In genomic region chr14:66216763-66217162, GRCh38 we compare ENCODE assay signal across 20 cellular contexts.
DNase-seq lines count a peak whose midpoint lies in the region; ATAC-seq and TF ChIP-seq lines count a peak whose summit lies in the region.
"Had no signal": no experiment of that assay in that cellular context is flagged by ENCODE, and none has a peak within 500 bp of the region (broad histone marks: within the 10 kb centered on the region; RNA-seq: fewer than 3 reads in every experiment).

No MANE protein-coding gene starts in this region.

- peak; percentile 27 for DNase-seq in ELR (ENCODE audit: low read depth)
- peak; percentile 51 for DNase-seq in GM23338 (ENCODE audit: low spot score)
- DNase-seq in NT2/D1 (ENCODE audit: low read depth, low spot score), result peak; percentile 3
- DNase-seq in fibroblast of mammary gland (ENCODE audit: low read depth), result peak; percentile 17
- DNase-seq in superior temporal gyrus (ENCODE audit: extremely low spot score), result no peak
- no peak for DNase-seq in trophoblast cell
- no peak for DNase-seq in left ventricle myocardium superior
- DNase-seq: AML-193; GOT3; MV-4-11; NCI-H1436; NCI-H1930; NCI-H2171 treated with DMSO at 0.1 percent for 48 hours; NCI-H446 treated with DMSO at 0.1 percent for 48 hours; NCI-H69; NK-92 treated with Interleukin-12 subunit alpha and Interleukin-12 subunit beta, amount 100 ng/mL, for 24 hours had no signal

- no CpG with 5 or more reads among the region's 1 CpG for WGBS in trophoblast cell (ENCODE audit: extremely low coverage, insufficient coverage, insufficient read length)

- H3K4me1 Mint-ChIP-seq in GM23338, result peaks cover 12% of the 10 kb centered on the region; the same call in 2 of the 3 replicates
- H3K4me1 Mint-ChIP-seq: CD14-positive monocyte had no signal

- H3K27ac ChIP-seq in GM23338 (ENCODE audit: low read depth) (no peak overlapping the region), trophoblast cell (ENCODE audit: low read depth, low read length) (no peak overlapping the region)
- H3K27ac ChIP-seq: SJSA1 had no signal

- H3K23ac ChIP-seq in trophoblast cell (ENCODE audit: low read length), result no peak overlapping the region

- intact Hi-C loops in left ventricle myocardium superior (cut with micrococcal nuclease), result no loop called here

- peaks cover 4% of the 10 kb centered on the region; the same call in 1 of the 2 replicates for H3K9me2 ChIP-seq in GM23338 (ENCODE audit: insufficient read depth)

- H2BK12ac ChIP-seq in trophoblast cell (ENCODE audit: low read length), result no peak overlapping the region

- peaks cover 50% of the 10 kb centered on the region; the same call in 2 of the 3 replicates for H3K36me3 Mint-ChIP-seq in GM23338 (ENCODE audit: low read depth)
- H3K36me3 Mint-ChIP-seq: CD14-positive monocyte had no signal

- H3K27ac Mint-ChIP-seq in GM23338, result no peak overlapping the region
- H3K27ac Mint-ChIP-seq: CD14-positive monocyte; T-helper 1 cell treated with Interleukin-12 subunit alpha and Interleukin-12 subunit beta and Interleukin-4 antibody, amounts not matched to agents 30 μg/mL and 1 μg/mL, for 36 hours had no signal

- H3K36me3 ChIP-seq in GM23338 (ENCODE audit: insufficient read depth) (no peaks in the 10 kb centered on the region; the same call in 1 of the 2 replicates), NT2/D1 (ENCODE audit: insufficient read depth, insufficient read length, low read length) (no peaks in the 10 kb centered on the region), trophoblast cell (ENCODE audit: control insufficient read depth in 1 of 2, insufficient read depth in 2 of 2, low read length in 2 of 2) (no peaks in the 10 kb centered on the region)
- H3K36me3 ChIP-seq: SJSA1 had no signal

- no peaks in the 10 kb centered on the region for H3F3A ChIP-seq in GM23338 (replicated peaks; ENCODE audit: low read depth)

- no peak overlapping the region for H2BK5ac ChIP-seq in trophoblast cell (ENCODE audit: low read depth, low read length, poor library complexity)

- H3K18ac ChIP-seq in trophoblast cell (ENCODE audit: low read length), result no peak overlapping the region

- TF ChIP-seq CTCF in GM23338 (conservative IDR thresholded peaks at IDR 0.05; ENCODE audit: low read depth in 2 of 2) (no peak), fibroblast of mammary gland (conservative IDR thresholded peaks at IDR 0.05; ENCODE audit: control insufficient read depth, insufficient read depth, low read depth, low read length) (no peak)

- H4K12ac ChIP-seq in trophoblast cell (ENCODE audit: low read depth, low read length), result no peak overlapping the region

- H3K4me3 ChIP-seq in GM23338 (no peak overlapping the region), NT2/D1 (ENCODE audit: insufficient read length, low read depth) (no peak overlapping the region), fibroblast of mammary gland (ENCODE audit: control insufficient read depth, low read depth, low read length) (no peak overlapping the region), trophoblast cell (ENCODE audit: low read depth, low read length) (no peak overlapping the region)
- H3K4me3 ChIP-seq: K562, SJSA1 had no signal

- no peak overlapping the region for H4K8ac ChIP-seq in trophoblast cell (ENCODE audit: low read depth, low read length)

- H3K9ac ChIP-seq in NT2/D1 (ENCODE audit: insufficient read length, low read depth) (no peak overlapping the region), trophoblast cell (ENCODE audit: low read length) (no peak overlapping the region)

- no peak overlapping the region for H2AK5ac ChIP-seq in trophoblast cell (ENCODE audit: low read length)

- H2AFZ ChIP-seq in GM23338 (no peak overlapping the region), trophoblast cell (ENCODE audit: insufficient read depth, low read length, poor library complexity) (no peak overlapping the region)

- H2BK120ac ChIP-seq in trophoblast cell (ENCODE audit: insufficient read depth, low read length, poor library complexity), result no peak overlapping the region

- no peaks in the 10 kb centered on the region for H3K27me3 ChIP-seq in GM23338 (ENCODE audit: insufficient read depth)
- no peaks in the 10 kb centered on the region for H3K27me3 ChIP-seq in NT2/D1 (ENCODE audit: insufficient read depth, insufficient read length)
- no peaks in the 10 kb centered on the region for H3K27me3 ChIP-seq in trophoblast cell (ENCODE audit: insufficient read depth, low read length)
- H3K27me3 ChIP-seq: SJSA1 had no signal

- no peak overlapping the region for H3K4me3 Mint-ChIP-seq in GM23338
- H3K4me3 Mint-ChIP-seq: CD14-positive monocyte; T-helper 1 cell treated with Interleukin-12 subunit alpha and Interleukin-12 subunit beta and Interleukin-4 antibody, amounts not matched to agents 30 μg/mL and 1 μg/mL, for 36 hours had no signal

- no peak overlapping the region for H3K14ac ChIP-seq in trophoblast cell (ENCODE audit: low read length)

- H3K79me2 ChIP-seq in GM23338 (replicated peaks; ENCODE audit: insufficient read depth) (no peaks in the 10 kb centered on the region), trophoblast cell (ENCODE audit: control insufficient read depth, insufficient read depth, low read length, poor library complexity) (no peaks in the 10 kb centered on the region)

- no peak overlapping the region for H3K4ac ChIP-seq in trophoblast cell (ENCODE audit: low read depth, low read length)

- ATAC-seq in GM23338 (no peak), left ventricle myocardium superior (no peak)
- ATAC-seq: K562 had no signal

- H3K27me3 Mint-ChIP-seq in GM23338 (ENCODE audit: insufficient read depth, low read depth, poor library complexity), result no peaks in the 10 kb centered on the region

- H3K9me3 Mint-ChIP-seq in GM23338, result peaks cover 84% of the 10 kb centered on the region

- no peak overlapping the region for H4K91ac ChIP-seq in trophoblast cell (ENCODE audit: low read depth, low read length)

- H3K79me1 ChIP-seq in trophoblast cell (ENCODE audit: low read length), result no peaks in the 10 kb centered on the region

- H3K4me2 ChIP-seq in GM23338 (no peak overlapping the region), trophoblast cell (ENCODE audit: low read length) (no peak overlapping the region)

- no peaks in the 10 kb centered on the region for H4K20me1 ChIP-seq in GM23338 (replicated peaks; ENCODE audit: insufficient read depth)

- peaks cover 36% of the 10 kb centered on the region for H3K9me3 ChIP-seq in NT2/D1 (ENCODE audit: insufficient read depth, low read length)
- peaks cover 15% of the 10 kb centered on the region for H3K9me3 ChIP-seq in trophoblast cell (ENCODE audit: insufficient read depth, low read depth, low read length)

- no peaks in the 10 kb centered on the region for H3K4me1 ChIP-seq in GM23338 (ENCODE audit: insufficient read depth)
- no peaks in the 10 kb centered on the region for H3K4me1 ChIP-seq in NT2/D1 (ENCODE audit: insufficient read depth, insufficient read length)
- H3K4me1 ChIP-seq in trophoblast cell (ENCODE audit: control insufficient read depth in 1 of 2, insufficient read depth in 2 of 2, low read length in 2 of 2), result no peaks in the 10 kb centered on the region
- H3K4me1 ChIP-seq: SJSA1 had no signal

TF ChIP-seq in GM23338, 12 proteins besides CTCF, POLR2A, EP300 and RAD21:
- TF ChIP-seq JUNB (IDR thresholded peaks at IDR 0.05; ENCODE audit: unreplicated experiment) (no peak), ZNF331 (CRISPR knock-in tag; IDR thresholded peaks at IDR 0.05; ENCODE audit: low read depth) (no peak), EZH2 (IDR thresholded peaks at IDR 0.05; ENCODE audit: low read depth, unreplicated experiment) (no peak), CREB1 (CRISPR knock-in tag; IDR thresholded peaks at IDR 0.05; ENCODE audit: low read depth) (no peak)
TF ChIP-seq in GM23338: peak in this region for 0.

Comparison
In these comparisons a context has a peak if more than half of its experiments do, and no peak if none do; other contexts are left out.
1. DNase-seq: peak in ELR (single experiment), GM23338 (single experiment), NT2/D1 (single experiment) and fibroblast of mammary gland (single experiment); none in superior temporal gyrus (single experiment), trophoblast cell (0 of 2) and left ventricle myocardium superior (single experiment).